1 cellular context compared by ENCODE assay signal in the genomic region with DNA sequence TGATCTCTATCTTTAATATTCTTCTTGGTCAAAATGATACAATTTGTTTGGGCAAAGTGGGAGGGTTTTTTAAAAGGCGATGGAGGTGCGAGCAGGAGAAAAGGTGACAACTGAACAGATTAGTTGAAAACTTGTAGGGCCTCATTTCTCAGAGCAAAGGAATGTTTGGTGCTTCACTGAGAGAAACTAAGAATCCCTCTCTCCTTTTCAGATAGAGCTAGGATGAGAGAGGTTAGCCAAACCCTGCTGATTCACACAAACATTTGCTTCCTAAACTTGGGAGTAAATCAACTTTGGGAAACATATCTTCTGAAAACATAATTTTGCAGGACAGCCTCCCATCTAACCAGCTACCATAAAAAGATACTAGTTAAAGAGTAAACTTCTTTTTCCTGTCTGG.
TF ChIP-seq lines count a peak whose summit lies in the region.

No MANE protein-coding gene starts in this region.

TF ChIP-seq in IMR-90, 13 proteins besides CTCF, POLR2A, EP300 and RAD21:
- TF ChIP-seq RCOR1 (IDR thresholded peaks at IDR 0.05; ENCODE audit: insufficient replicate concordance, low read length) = no peak
- TF ChIP-seq MAFK (IDR thresholded peaks at IDR 0.05; ENCODE audit: low read depth, low read length) = no peak
- no peak for TF ChIP-seq MXI1 (IDR thresholded peaks at IDR 0.05; ENCODE audit: borderline replicate concordance, low read depth, low read length)
- no peak for TF ChIP-seq NFE2L2 (IDR thresholded peaks at IDR 0.05; ENCODE audit: low read depth, low read length)
- TF ChIP-seq RFX5 (IDR thresholded peaks at IDR 0.05; ENCODE audit: low read depth, low read length) = no peak
- no peak for TF ChIP-seq CEBPB (IDR thresholded peaks at IDR 0.05; ENCODE audit: low read depth, low read length)
